Comparison of ENCODE assay signal across 16 cellular contexts in genomic region chr11:94184362-94184761, GRCh38. TPM values are rescaled to one million over a fixed set of nuclear protein-coding genes. Genes with fewer than 3 reads are reported as not detected.
DNase-seq lines count a peak whose midpoint lies in the region; ATAC-seq, FAIRE-seq and TF ChIP-seq lines count a peak whose summit lies in the region.
"Had no signal": no experiment of that assay in that cellular context is flagged by ENCODE, and none has a peak within 500 bp of the region (broad histone marks: within the 10 kb centered on the region; RNA-seq: fewer than 3 reads in every experiment).

No MANE protein-coding gene starts in this region.

- TSS peak; percentile 1 for BruUV-seq in mammary epithelial cell (replicated peaks; lab: Mats Ljungman, UMichigan)
- BruUV-seq in MCF 10A (replicated peaks; lab: Mats Ljungman, UMichigan), result no TSS peak

- FAIRE-seq in pancreas (lab: Jason Lieb, UNC), result no peak

- H3K27me3 Mint-ChIP-seq in MCF 10A (ENCODE audit: insufficient read depth, unreplicated experiment) (no peaks in the 10 kb centered on the region), endodermal cell (ENCODE audit: insufficient read depth) (no peaks in the 10 kb centered on the region)
- H3K27me3 Mint-ChIP-seq: activated CD4-positive, alpha-beta T cell treated with anti-CD3 and anti-CD28 coated beads, Interleukin-2, amount 10 ng/mL, durations not matched to agents 7 days and 5 days; activated naive CD8-positive, alpha-beta T cell; progenitor cell of endocrine pancreas had no signal

- DNase-seq in mammary epithelial cell (no peak), MCF 10A (ENCODE audit: unreplicated experiment) (no peak), endodermal cell (no peak), pancreas (no peak), heart left ventricle (no peak), GF-D8 (lab: John Stamatoyannopoulos, UW) (no peak)
- DNase-seq: 8988T had no signal

- H3K9me3 ChIP-seq in mammary epithelial cell (replicated peaks; ENCODE audit: insufficient read depth, low read length), result no peaks in the 10 kb centered on the region
- peaks cover 8% of the 10 kb centered on the region for H3K9me3 ChIP-seq in endodermal cell (ENCODE audit: control insufficient read depth, low read length)
- no peaks in the 10 kb centered on the region for H3K9me3 ChIP-seq in pancreas
- no peaks in the 10 kb centered on the region for H3K9me3 ChIP-seq in heart left ventricle
- H3K9me3 ChIP-seq: BE2C, Caco-2, SK-N-SH had no signal

- H2AFZ ChIP-seq in mammary epithelial cell (ENCODE audit: low read depth, low read length), result no peak overlapping the region

- intact Hi-C loops in mammary epithelial cell (cut with micrococcal nuclease) (no loop called here), MCF 10A (cut with micrococcal nuclease) (loop anchor here (5.0 to 10.0 kb wide), 4 partner anchors 52 to 378 kb away; no protein-coding TSS in a partner anchor), pancreas (cut with DNase I) (no loop called here), heart left ventricle (cut with DNase I) (loop anchor here in 5 of 10 donors (5.0 to 10.0 kb wide), 4 partner anchors 60 to 310 kb away; partner anchors contain the start of genes ANKRD49 (in 1 of the 5), MRE11 (in 1 of the 5) and PANX1 (in 1 of the 5))

- H3K79me2 ChIP-seq in mammary epithelial cell (ENCODE audit: insufficient read depth, low read length), result peaks cover 10% of the 10 kb centered on the region

- H3K36me3 ChIP-seq in mammary epithelial cell (ENCODE audit: insufficient read depth, low read length) (peaks cover 15% of the 10 kb centered on the region), endodermal cell (ENCODE audit: control insufficient read depth, insufficient read depth, low read length) (peaks cover 43% of the 10 kb centered on the region), pancreas (peaks cover 0 to 12% (median 0%) of the 10 kb centered on the region in 3 donors), heart left ventricle (peaks cover 0 to 53% (median 32%) of the 10 kb centered on the region in 9 donors)

- H3K4me2 ChIP-seq in mammary epithelial cell (ENCODE audit: insufficient read depth, low read depth, low read length), result no peak overlapping the region

- CTCF ChIA-PET in mammary epithelial cell (lab: Charles Lee; ENCODE audit: low non-redundant PET) (interaction anchor here (0.6 to 1.3 kb wide), 3 partner anchors 9 to 289 kb away, joined by 4 to 7 read pairs (median 4); no protein-coding TSS in a partner anchor), MCF 10A (lab: Yijun Ruan, JAX) (interaction anchor here (0.6 to 7.0 kb wide), 65 partner anchors 8 to 785 kb away, joined by 3 to 110 read pairs (median 5); partner anchors contain the start of gene PANX1)

- in situ Hi-C loops in mammary epithelial cell (cut with MboI; ENCODE audit: low sequenced_read_pairs in 2 of 2), result no loop called here

- no peak for TF ChIP-seq POLR2A in heart left ventricle (IDR thresholded peaks at IDR 0.05)

- H3K36me3 Mint-ChIP-seq in MCF 10A (ENCODE audit: insufficient read depth, unreplicated experiment), result peaks cover 34% of the 10 kb centered on the region
- H3K36me3 Mint-ChIP-seq in endodermal cell (ENCODE audit: low read depth), result peaks cover 19% of the 10 kb centered on the region

- TF ChIP-seq CTCF in mammary epithelial cell (conservative IDR thresholded peaks at IDR 0.05 in 1 of 2, IDR thresholded peaks at IDR 0.05 in 1 of 2; ENCODE audit: extremely low read depth in 1 of 2, insufficient read depth in 1 of 2, low read depth in 1 of 2, low read length in 2 of 2) (no peak), MCF 10A (IDR thresholded peaks at IDR 0.05; ENCODE audit: unreplicated experiment) (no peak), endodermal cell (conservative IDR thresholded peaks at IDR 0.05) (no peak), pancreas (IDR thresholded peaks at IDR 0.05) (no peak), heart left ventricle (IDR thresholded peaks at IDR 0.05) (no peak)

- H3K4me1 Mint-ChIP-seq in MCF 10A (ENCODE audit: insufficient read depth, unreplicated experiment) (peaks cover 7% of the 10 kb centered on the region), endodermal cell (peaks cover 16% of the 10 kb centered on the region)
- H3K4me1 Mint-ChIP-seq: activated CD4-positive, alpha-beta T cell treated with anti-CD3 and anti-CD28 coated beads, Interleukin-2, amount 10 ng/mL, durations not matched to agents 7 days and 5 days had no signal

- H3K4me3 Mint-ChIP-seq in MCF 10A (ENCODE audit: unreplicated experiment), result no peak overlapping the region
- no peak overlapping the region for H3K4me3 Mint-ChIP-seq in endodermal cell
- H3K4me3 Mint-ChIP-seq: activated CD4-positive, alpha-beta T cell treated with anti-CD3 and anti-CD28 coated beads, Interleukin-2, amount 10 ng/mL, durations not matched to agents 7 days and 5 days; activated naive CD8-positive, alpha-beta T cell had no signal

- H3K27ac ChIP-seq in mammary epithelial cell (ENCODE audit: insufficient read depth, low read depth, low read length), result no peak overlapping the region
- no peak overlapping the region for H3K27ac ChIP-seq in endodermal cell (ENCODE audit: low read depth, low read length)
- peak overlapping the region in 1 of 4 donors; percentile 20 for H3K27ac ChIP-seq in pancreas
- no peak overlapping the region for H3K27ac ChIP-seq in heart left ventricle

- H3K4me3 ChIP-seq in mammary epithelial cell (replicated peaks in 1 of 3; ENCODE audit: insufficient read depth in 1 of 3, low read depth in 2 of 3, low read length in 3 of 3) (no peak overlapping the region), endodermal cell (ENCODE audit: low read length) (no peak overlapping the region), pancreas (peak overlapping the region in 1 of 4 donors; percentile 6), heart left ventricle (no peak overlapping the region)

- POLR2A ChIA-PET in MCF 10A (lab: Yijun Ruan, JAX), result interaction anchor here (2.2 kb wide), 1 partner anchor 9 kb away, joined by 4 read pairs; no protein-coding TSS in a partner anchor

- ATAC-seq in pancreas (peak; percentile 61 to 73 (median 67)), HG02763 (IDR thresholded peaks at IDR 0.05; ENCODE audit: unreplicated experiment) (no peak), heart left ventricle (no peak), HG02840 (IDR thresholded peaks at IDR 0.05; ENCODE audit: low FRiP score, unreplicated experiment) (no peak)

- no peaks in the 10 kb centered on the region for H4K20me1 ChIP-seq in mammary epithelial cell (ENCODE audit: insufficient read depth, low read length)

- dilution Hi-C loops in mammary epithelial cell (cut with HindIII; ENCODE audit: low sequenced_read_pairs), result no loop called here

- H3K27ac Mint-ChIP-seq in MCF 10A (ENCODE audit: low read depth, unreplicated experiment), result no peak overlapping the region
- H3K27ac Mint-ChIP-seq in endodermal cell, result peak overlapping the region; percentile 31
- H3K27ac Mint-ChIP-seq: activated CD4-positive, alpha-beta T cell treated with anti-CD3 and anti-CD28 coated beads, Interleukin-2, amount 10 ng/mL, durations not matched to agents 7 days and 5 days; activated naive CD8-positive, alpha-beta T cell; activated T-helper 2 cell treated with anti-CD3 and anti-CD28 coated beads, Interferon-gamma antibody, Interleukin-2, Interleukin-4, amounts not matched to agents 10 μg/mL and 5 μg/mL and 100 μg/mL, durations not matched to agents 14 hours and 24 hours and 36 hours had no signal

- H3K27me3 ChIP-seq in mammary epithelial cell (ENCODE audit: insufficient read depth, low read length), result no peaks in the 10 kb centered on the region
- H3K27me3 ChIP-seq in endodermal cell (ENCODE audit: control insufficient read depth, insufficient read depth, low read length, poor library complexity, severe bottlenecking), result no peaks in the 10 kb centered on the region
- H3K27me3 ChIP-seq in pancreas, result no peaks in the 10 kb centered on the region
- H3K27me3 ChIP-seq in heart left ventricle, result no peaks in the 10 kb centered on the region
- H3K27me3 ChIP-seq: BE2C had no signal

- H3K4me1 ChIP-seq in mammary epithelial cell (ENCODE audit: insufficient read depth, low read length), result no peaks in the 10 kb centered on the region
- H3K4me1 ChIP-seq in endodermal cell (ENCODE audit: control insufficient read depth, insufficient read depth, low read length), result no peaks in the 10 kb centered on the region
- H3K4me1 ChIP-seq in pancreas, result peaks cover 7 to 18% (median 11%) of the 10 kb centered on the region in 3 donors
- peaks cover 0 to 16% (median 2%) of the 10 kb centered on the region in 12 donors for H3K4me1 ChIP-seq in heart left ventricle
- H3K4me1 ChIP-seq: BE2C, Caco-2 had no signal

- H3K9ac ChIP-seq in mammary epithelial cell (ENCODE audit: insufficient read depth, low read length) (no peak overlapping the region), endodermal cell (ENCODE audit: extremely low read depth, low read length, poor library complexity, severe bottlenecking) (no peak overlapping the region)
- H3K9ac ChIP-seq: SK-N-SH had no signal

- 60% methylated on average over 1 of the region's 1 CpG for WGBS in mammary epithelial cell (ENCODE audit: low coverage, missing lambda C conversion rate)
- 80 to 100% methylated on average over 1 of the region's 1 CpG for WGBS in endodermal cell (ENCODE audit: insufficient coverage in 1 of 2, insufficient read length in 1 of 2), 2 experiments
- 43 to 48% methylated on average over 1 of the region's 1 CpG for WGBS in pancreas, 2 donors
- 79 to 86% (median 85%) methylated on average over 1 of the region's 1 CpG for WGBS in heart left ventricle, 4 donors

- H3K9me3 Mint-ChIP-seq in MCF 10A (ENCODE audit: unreplicated experiment) (no peaks in the 10 kb centered on the region), endodermal cell (peaks cover 2% of the 10 kb centered on the region)
- H3K9me3 Mint-ChIP-seq: activated CD4-positive, alpha-beta T cell treated with anti-CD3 and anti-CD28 coated beads, Interleukin-2, amount 10 ng/mL, durations not matched to agents 7 days and 5 days; activated T-helper 2 cell treated with anti-CD3 and anti-CD28 coated beads, Interferon-gamma antibody, Interleukin-2, Interleukin-4, amounts not matched to agents 10 μg/mL and 5 μg/mL and 100 μg/mL, durations not matched to agents 14 hours and 24 hours and 36 hours had no signal

RNA-seq across cellular contexts. Expression of gene PANX1, which starts 55.7 kb away (rescaled TPM):
- 10 to 100 TPM; 42.1 to 48.2 TPM for total RNA-seq in mammary epithelial cell
- polyA plus RNA-seq in mammary epithelial cell, result 30.9 TPM
- 62.4 TPM for polyA minus RNA-seq in mammary epithelial cell
- total RNA-seq in MCF 10A (2022), result 26.1 and 30.1 TPM in 2 replicates
- total RNA-seq in endodermal cell, result 10 to 100 TPM; 19.4 to 21.0 TPM
- polyA plus RNA-seq in endodermal cell (2013, experiment 1 of 2), result 32.9 TPM
- polyA plus RNA-seq in endodermal cell (2013, experiment 2 of 2), result 30.0 TPM
- total RNA-seq in pancreas, result 10 to 100 TPM in 1 of 6 donors, 1 to 10 TPM in 5; 3.8 to 10.4 (median 5.7) TPM
- polyA plus RNA-seq in pancreas, result 1 to 10 TPM; 2.2 to 2.5 TPM
- 10 to 100 TPM; 14.3 to 57.5 (median 24.6) TPM for total RNA-seq in heart left ventricle
- 10 to 100 TPM in 1 of 2 donors, 1 to 10 TPM in 1; 5.8 to 17.9 TPM for polyA plus RNA-seq in heart left ventricle

Comparison
In these comparisons a context has a peak if more than half of its experiments do, and no peak if none do; other contexts are left out.
1. ATAC-seq: peak in pancreas (4 of 4); none in HG02763 (single experiment), heart left ventricle (0 of 4) and HG02840 (single experiment).